Comparison of ENCODE assay signal across 8 cellular contexts in the genomic region with DNA sequence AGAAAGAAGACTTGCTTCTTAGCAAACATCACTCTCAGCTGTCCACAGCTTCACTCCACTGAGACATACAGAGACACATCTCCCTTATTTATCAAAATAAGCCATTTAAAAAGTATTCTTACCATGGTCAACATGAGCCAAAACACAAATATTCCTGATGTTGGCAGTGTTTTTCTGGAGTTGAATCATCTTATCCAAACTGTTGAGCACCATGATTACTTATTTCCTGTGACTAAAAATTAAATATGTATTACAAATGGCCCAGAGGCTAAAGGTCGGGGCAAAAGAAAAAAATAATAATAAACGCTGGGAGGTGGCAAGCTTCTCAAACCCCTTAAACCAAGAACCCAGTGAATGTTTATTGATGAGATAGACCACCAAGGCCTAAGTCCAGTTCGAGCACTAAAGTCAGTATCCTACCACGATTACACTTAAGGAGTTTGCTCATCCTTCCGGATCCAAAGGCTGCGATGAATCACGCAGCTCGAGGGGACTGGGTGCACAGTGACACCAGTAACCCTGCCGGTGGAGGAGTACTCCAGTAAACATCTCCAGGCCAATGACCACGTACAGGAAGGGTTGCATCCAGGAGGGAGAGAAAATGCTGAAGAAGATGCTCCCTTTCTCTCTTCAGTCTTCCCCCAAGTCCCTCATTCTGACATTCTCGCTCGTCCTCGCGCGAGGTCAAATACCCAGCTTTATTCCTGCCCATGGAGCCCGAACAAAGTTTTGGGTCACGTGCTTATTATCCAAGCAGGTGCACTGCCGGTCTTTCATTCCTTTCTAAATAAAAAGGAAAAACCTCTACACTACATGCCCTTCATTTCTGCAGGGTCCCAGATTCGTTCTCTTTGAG. TPM values are rescaled to one million over a fixed set of nuclear protein-coding genes. Genes with fewer than 3 reads are reported as not detected.
DNase-seq lines count a peak whose midpoint lies in the region; ATAC-seq, FAIRE-seq and TF ChIP-seq lines count a peak whose summit lies in the region.
"Not testable (repeated sequence)": the region's sequence is repeated elsewhere in the genome, so short reads cannot be mapped to it uniquely, and the experiment has no call there.

No MANE protein-coding gene starts in this region.

- not testable (repeated sequence) for H4K91ac ChIP-seq in trophoblast cell (ENCODE audit: low read depth, low read length)

- peak overlapping the region; percentile 95 for H3K4me3 Mint-ChIP-seq in T-helper 17 cell

- peaks cover 42% of the 10 kb centered on the region for H3K36me3 ChIP-seq in KOPT-K1 (ENCODE audit: insufficient read depth, low read length)
- H3K36me3 ChIP-seq in body of pancreas (replicated peaks in 1 of 2; ENCODE audit: insufficient read depth in 1 of 2, low read depth in 2 of 2); trophoblast cell (ENCODE audit: control insufficient read depth in 1 of 2, insufficient read depth in 2 of 2, low read length in 2 of 2): not testable (repeated sequence)

- not testable (repeated sequence) for H3K23ac ChIP-seq in trophoblast cell (ENCODE audit: low read length)

- TF ChIP-seq POLR2A in body of pancreas (IDR thresholded peaks at IDR 0.05), result not testable (repeated sequence)

- not testable (repeated sequence) for H3K9ac ChIP-seq in trophoblast cell (ENCODE audit: low read length)

- H3K4ac ChIP-seq in trophoblast cell (ENCODE audit: low read depth, low read length), result not testable (repeated sequence)

- not testable (repeated sequence) for H3K27me3 Mint-ChIP-seq in T-helper 17 cell

- not testable (repeated sequence) for H2BK12ac ChIP-seq in trophoblast cell (ENCODE audit: low read length)

- WGBS in body of pancreas, 2 donors, result 3% methylated on average over 19 of the region's 19 CpGs
- no CpG with 5 or more reads among the region's 19 CpGs for WGBS in trophoblast cell (ENCODE audit: extremely low coverage, insufficient coverage, insufficient read length)

- H2AFZ ChIP-seq in trophoblast cell (ENCODE audit: insufficient read depth, low read length, poor library complexity), result peak overlapping the region; percentile 99

- peak overlapping the region; percentile 72 for H3K4me2 ChIP-seq in trophoblast cell (ENCODE audit: low read length)

- intact Hi-C loops in body of pancreas (cut with DNase I), result not testable (repeated sequence)

- H3K79me1 ChIP-seq in trophoblast cell (ENCODE audit: low read length), result not testable (repeated sequence)

- ATAC-seq in GM18502 (IDR thresholded peaks at IDR 0.05; ENCODE audit: poor library complexity, unreplicated experiment) (peak; percentile 23), HG02610 (IDR thresholded peaks at IDR 0.05; ENCODE audit: unreplicated experiment) (peak; percentile 30), body of pancreas (peak; percentile 31)
- ATAC-seq in T-helper 17 cell, result not testable (repeated sequence)

- H2BK120ac ChIP-seq in trophoblast cell (ENCODE audit: insufficient read depth, low read length, poor library complexity), result not testable (repeated sequence)

- H4K12ac ChIP-seq in trophoblast cell (ENCODE audit: low read depth, low read length), result not testable (repeated sequence)

- peaks cover 19% of the 10 kb centered on the region for H3K4me1 ChIP-seq in body of pancreas
- not testable (repeated sequence) for H3K4me1 ChIP-seq in trophoblast cell (ENCODE audit: control insufficient read depth in 1 of 2, insufficient read depth in 2 of 2, low read length in 2 of 2)

- not testable (repeated sequence) for TF ChIP-seq CTCF in body of pancreas (IDR thresholded peaks at IDR 0.05)

- not testable (repeated sequence) for H3K9me3 ChIP-seq in KOPT-K1 (ENCODE audit: insufficient read depth, low read length, poor library complexity, severe bottlenecking); T-helper 17 cell (ENCODE audit: control insufficient read depth, low read length, poor library complexity, severe bottlenecking); body of pancreas; trophoblast cell (ENCODE audit: insufficient read depth, low read depth, low read length)

- H3K4me3 ChIP-seq in body of pancreas (peak overlapping the region; percentile 90 to 95), trophoblast cell (ENCODE audit: low read depth, low read length) (peak overlapping the region; percentile 92)

- peak overlapping the region; percentile 96 for H4K8ac ChIP-seq in trophoblast cell (ENCODE audit: low read depth, low read length)

- peak in 1 of 3 donors; percentile 11 for DNase-seq in T-helper 17 cell
- DNase-seq in body of pancreas, result peak; percentile 15 to 40 (median 16)
- DNase-seq in hepatic stellate cell (ENCODE audit: low spot score), result peak; percentile 37
- DNase-seq in trophoblast cell, result peak; percentile 77 to 82
- DNase-seq in urothelium cell line (ENCODE audit: low spot score), result peak; percentile 38

- H2AK5ac ChIP-seq in trophoblast cell (ENCODE audit: low read length), result not testable (repeated sequence)

- H3K27me3 ChIP-seq in body of pancreas; trophoblast cell (ENCODE audit: insufficient read depth, low read length): not testable (repeated sequence)

- H3K14ac ChIP-seq in trophoblast cell (ENCODE audit: low read length), result peak overlapping the region; percentile 89

- H2BK5ac ChIP-seq in trophoblast cell (ENCODE audit: low read depth, low read length, poor library complexity), result not testable (repeated sequence)

- H3K36me3 Mint-ChIP-seq in T-helper 17 cell (ENCODE audit: low read depth), result not testable (repeated sequence)

- H3K27ac ChIP-seq in KOPT-K1 (ENCODE audit: low read depth, low read length, poor library complexity, severe bottlenecking) (peak overlapping the region; percentile 60), body of pancreas (peak overlapping the region in 3 of 4 donors; percentile 73 to 85 (median 81)), trophoblast cell (ENCODE audit: low read depth, low read length) (peak overlapping the region; percentile 52)

- H3K18ac ChIP-seq in trophoblast cell (ENCODE audit: low read length), result not testable (repeated sequence)

- FAIRE-seq in urothelium cell line (lab: Jason Lieb, UNC), result peak; percentile 98

- H3K27ac Mint-ChIP-seq in T-helper 17 cell, result peak overlapping the region; percentile 82

- peaks cover 29% of the 10 kb centered on the region for H3K4me1 Mint-ChIP-seq in T-helper 17 cell

- not testable (repeated sequence) for H3K79me2 ChIP-seq in trophoblast cell (ENCODE audit: control insufficient read depth, insufficient read depth, low read length, poor library complexity)

RNA-seq across cellular contexts. Expression of a gene that starts 0.7 kb away (rescaled TPM):
- total RNA-seq in T-helper 17 cell (10 to 100 TPM in 1 of 2 donors, 1 to 10 TPM in 1; 9.2 to 10.4 TPM), body of pancreas (10 to 100 TPM; 11.2 to 33.0 TPM)
- polyA plus RNA-seq in trophoblast cell (2013), result 10.0 and 10.1 TPM in 2 replicates

RNA-seq across cellular contexts. Expression of a gene that starts 0.8 kb away (rescaled TPM):
- total RNA-seq in T-helper 17 cell (under 1 TPM in 1 of 2 donors, not detected in 1; 0.68 TPM), body of pancreas (1 to 10 TPM in 1 of 2 donors, under 1 TPM in 1; 0.26 to 1.3 TPM)
- 0.18 and 0.79 TPM in 2 replicates for polyA plus RNA-seq in trophoblast cell (2013)
